Comparison of ENCODE assay signal across 3 cellular contexts in the genomic region with DNA sequence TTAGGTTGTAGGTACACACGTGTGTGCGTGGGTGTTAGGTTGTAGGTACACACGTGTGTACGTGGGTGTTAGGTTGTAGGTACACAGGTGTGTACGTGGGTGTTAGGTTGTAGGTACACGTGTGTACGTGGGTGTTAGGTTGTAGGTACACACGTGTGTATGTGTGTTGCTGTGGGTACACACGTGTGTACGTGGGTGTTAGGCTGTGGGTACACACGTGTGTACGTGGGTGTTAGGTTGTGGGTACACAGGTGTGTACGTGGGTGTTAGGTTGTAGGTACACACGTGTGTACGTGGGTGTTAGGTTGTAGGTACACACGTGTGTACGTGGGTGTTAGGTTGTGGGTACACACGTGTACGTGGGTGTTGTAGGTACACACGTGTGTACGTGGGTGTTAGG. TPM values are rescaled to one million over a fixed set of nuclear protein-coding genes. Genes with fewer than 3 reads are reported as not detected.
"Had no signal": no experiment of that assay in that cellular context is flagged by ENCODE, and none has a peak within 500 bp of the region (broad histone marks: within the 10 kb centered on the region; RNA-seq: fewer than 3 reads in every experiment).

No MANE protein-coding gene starts in this region.

RNA-seq across cellular contexts. Expression of a gene that starts 15.8 kb away (rescaled TPM):
- total RNA-seq: M059J had no signal

RNA-seq across cellular contexts. Expression of a gene that starts 19.8 kb away (rescaled TPM):
- total RNA-seq: M059J, Peyer's patch, SJSA1 had no signal
